ENCODE assay signal across 26 cellular contexts in genomic region chr7:129748710-129749109, GRCh38.
DNase-seq lines count a peak whose midpoint lies in the region; TF ChIP-seq lines count a peak whose summit lies in the region.
"Had no signal": no experiment of that assay in that cellular context is flagged by ENCODE, and none has a peak within 500 bp of the region (broad histone marks: within the 10 kb centered on the region; RNA-seq: fewer than 3 reads in every experiment).

No MANE protein-coding gene starts in this region.

- peak; percentile 37 for DNase-seq in MCF 10A (ENCODE audit: unreplicated experiment)
- DNase-seq in breast epithelium (ENCODE audit: low spot score in 2 of 2): no peak
- peak; percentile 53 for DNase-seq in adipocyte (ENCODE audit: low read depth)
- DNase-seq in fibroblast of the conjunctiva (ENCODE audit: low read depth): peak; percentile 20
- peak; percentile 9 for DNase-seq in stromal cell of bone marrow (ENCODE audit: low read depth)
- DNase-seq in activated effector memory CD4-positive, alpha-beta T cell treated with anti-CD3 and anti-CD28 coated beads, Interleukin-2, amount 50 U/mL, for 16 hours: no peak
- DNase-seq in hepatic stellate cell (ENCODE audit: low spot score): no peak
- DNase-seq in UCSD-AML1 (lab: John Stamatoyannopoulos, UW; ENCODE audit: unreplicated experiment): no peak
- DNase-seq: activated CD4-positive, alpha-beta T cell treated with anti-CD3 and anti-CD28 coated beads, Interleukin-2, amount 10 ng/mL, durations not matched to agents 7 days and 5 days; activated gamma-delta T cell; activated T-cell treated with anti-CD3 and anti-CD28 coated beads, Interleukin-2, amount 50 U/mL, for 1 hour; CD4-positive, alpha-beta T cell; DND-41; kidney; naive B cell; NCI-H1105; NCI-H187 treated with DMSO at 0.1 percent for 48 hours; NCI-H2171 treated with DMSO at 0.1 percent for 48 hours; NCI-H510A; nucleus accumbens; SIG-M5; stimulated activated naive B cell treated with anti-CD40 and anti-IgM and Interleukin-4, amounts not matched to agents 10 μg/mL and 1 μg/mL and 100 μg/mL, for 72 hours; testis had no signal

- no peaks in the 10 kb centered on the region for H3K27me3 ChIP-seq in breast epithelium
- H3K27me3 ChIP-seq in adipocyte (replicated peaks; ENCODE audit: control insufficient read depth, insufficient read depth, low read length): no peaks in the 10 kb centered on the region
- H3K27me3 ChIP-seq: testis had no signal

- H3K9me3 ChIP-seq in breast epithelium (no peaks in the 10 kb centered on the region), adipocyte (ENCODE audit: control insufficient read depth, low read length) (no peaks in the 10 kb centered on the region)
- H3K9me3 ChIP-seq: testis had no signal

- H3K4me3 ChIP-seq in breast epithelium (no peak overlapping the region), adipocyte (ENCODE audit: low read length) (no peak overlapping the region)
- H3K4me3 ChIP-seq: GM23338, testis had no signal

- H3K4me3 Mint-ChIP-seq in MCF 10A (ENCODE audit: unreplicated experiment): no peak overlapping the region
- H3K4me3 Mint-ChIP-seq: activated CD4-positive, alpha-beta T cell treated with anti-CD3 and anti-CD28 coated beads, Interleukin-2, amount 10 ng/mL, durations not matched to agents 7 days and 5 days; CD4-positive, alpha-beta T cell; GM23338; mesothelial cell of epicardium; naive B cell; stimulated activated naive B cell treated with anti-CD40 and anti-IgM and Interleukin-4, amounts not matched to agents 10 μg/mL and 1 μg/mL and 100 μg/mL, for 72 hours; WTC11 had no signal

- no peak for TF ChIP-seq POLR2A in breast epithelium (IDR thresholded peaks at IDR 0.05)

- POLR2A ChIA-PET in MCF 10A (lab: Yijun Ruan, JAX): no interaction called here

- peaks cover 29% of the 10 kb centered on the region for H3K36me3 Mint-ChIP-seq in MCF 10A (ENCODE audit: insufficient read depth, unreplicated experiment)

- no TSS peak for BruUV-seq in MCF 10A (replicated peaks; lab: Mats Ljungman, UMichigan)

- peak overlapping the region; percentile 25 for H3K27ac Mint-ChIP-seq in MCF 10A (ENCODE audit: low read depth, unreplicated experiment)
- H3K27ac Mint-ChIP-seq: activated CD4-positive, alpha-beta T cell treated with anti-CD3 and anti-CD28 coated beads, Interleukin-2, amount 10 ng/mL, durations not matched to agents 7 days and 5 days; CD4-positive, alpha-beta T cell; mesothelial cell of epicardium; stimulated activated naive B cell treated with anti-CD40 and anti-IgM and Interleukin-4, amounts not matched to agents 10 μg/mL and 1 μg/mL and 100 μg/mL, for 72 hours; WTC11 had no signal

- no peaks in the 10 kb centered on the region for H3K9me3 Mint-ChIP-seq in MCF 10A (ENCODE audit: unreplicated experiment)
- H3K9me3 Mint-ChIP-seq: activated CD4-positive, alpha-beta T cell treated with anti-CD3 and anti-CD28 coated beads, Interleukin-2, amount 10 ng/mL, durations not matched to agents 7 days and 5 days; CD4-positive, alpha-beta T cell; GM23338; mesothelial cell of epicardium; naive B cell; stimulated activated naive B cell treated with anti-CD40 and anti-IgM and Interleukin-4, amounts not matched to agents 10 μg/mL and 1 μg/mL and 100 μg/mL, for 72 hours; WTC11 had no signal

- no peaks in the 10 kb centered on the region for H3K27me3 Mint-ChIP-seq in MCF 10A (ENCODE audit: insufficient read depth, unreplicated experiment)
- H3K27me3 Mint-ChIP-seq: activated CD4-positive, alpha-beta T cell treated with anti-CD3 and anti-CD28 coated beads, Interleukin-2, amount 10 ng/mL, durations not matched to agents 7 days and 5 days; CD4-positive, alpha-beta T cell; naive B cell; stimulated activated naive B cell treated with anti-CD40 and anti-IgM and Interleukin-4, amounts not matched to agents 10 μg/mL and 1 μg/mL and 100 μg/mL, for 72 hours had no signal

- TF ChIP-seq CTCF in MCF 10A (IDR thresholded peaks at IDR 0.05; ENCODE audit: unreplicated experiment): no peak
- TF ChIP-seq CTCF in breast epithelium (IDR thresholded peaks at IDR 0.05): no peak

- CTCF ChIA-PET in MCF 10A (lab: Yijun Ruan, JAX): interaction anchor here (0.9 kb wide), 1 partner anchor 76 kb away, joined by 3 read pairs; no protein-coding TSS in a partner anchor

- peaks cover 6% of the 10 kb centered on the region for H3K4me1 Mint-ChIP-seq in MCF 10A (ENCODE audit: insufficient read depth, unreplicated experiment)
- H3K4me1 Mint-ChIP-seq: activated CD4-positive, alpha-beta T cell treated with anti-CD3 and anti-CD28 coated beads, Interleukin-2, amount 10 ng/mL, durations not matched to agents 7 days and 5 days had no signal

- H3K27ac ChIP-seq in breast epithelium: no peak overlapping the region
- H3K27ac ChIP-seq: testis had no signal

- intact Hi-C loops in MCF 10A (cut with micrococcal nuclease) (no loop called here), breast epithelium (cut with DNase I; ENCODE audit: low total_unique reads) (no loop called here)

- H3K9ac ChIP-seq in adipocyte (ENCODE audit: low read length): no peak overlapping the region

- H3K4me1 ChIP-seq in breast epithelium (no peaks in the 10 kb centered on the region), adipocyte (ENCODE audit: control insufficient read depth, insufficient read depth, low read length) (peaks cover 14% of the 10 kb centered on the region)
- H3K4me1 ChIP-seq: testis had no signal

- H3K36me3 ChIP-seq in breast epithelium: no peaks in the 10 kb centered on the region
- H3K36me3 ChIP-seq in adipocyte (ENCODE audit: control insufficient read depth, insufficient read depth, low read length, severe bottlenecking): no peaks in the 10 kb centered on the region

Comparison
In these comparisons a context has a peak if more than half of its experiments do, and no peak if none do; other contexts are left out.
1. DNase-seq: peak in MCF 10A (single experiment), adipocyte (single experiment), fibroblast of the conjunctiva (single experiment) and stromal cell of bone marrow (single experiment); none in breast epithelium (0 of 2), activated effector memory CD4-positive, alpha-beta T cell treated with anti-CD3 and anti-CD28 coated beads, Interleukin-2, amount 50 U/mL, for 16 hours (single experiment), hepatic stellate cell (single experiment) and UCSD-AML1 (single experiment).